In genomic region chr4:153782567-153782966, GRCh38 we compare ENCODE assay signal across 1 cellular context.
TF ChIP-seq lines count a peak whose summit lies in the region.

No MANE protein-coding gene starts in this region.

TF ChIP-seq in H1, 55 proteins besides CTCF, POLR2A, EP300 and RAD21:
- TF ChIP-seq BACH1 (IDR thresholded peaks at IDR 0.05; ENCODE audit: low read length) (no peak), CTBP2 (IDR thresholded peaks at IDR 0.05; ENCODE audit: borderline replicate concordance, insufficient read depth, insufficient read length, low read length) (no peak), SRF (IDR thresholded peaks at IDR 0.05; ENCODE audit: low read depth, low read length) (no peak), POLR2AphosphoS5 (IDR thresholded peaks at IDR 0.05; ENCODE audit: low read depth, low read length) (peak; percentile 55), BCL11A (IDR thresholded peaks at IDR 0.05; ENCODE audit: low read depth in 2 of 2, low read length in 2 of 2) (no peak), JUN (IDR thresholded peaks at IDR 0.05; ENCODE audit: low read depth, low read length) (no peak)
